ENCODE assay signal across 18 cellular contexts in genomic region chr4:88908521-88908920, GRCh38.
"Had no signal": no experiment of that assay in that cellular context is flagged by ENCODE, and none has a peak within 500 bp of the region (broad histone marks: within the 10 kb centered on the region; RNA-seq: fewer than 3 reads in every experiment).

No MANE protein-coding gene starts in this region.

- H3K4me3 ChIP-seq: gastroesophageal sphincter, lung, pancreas, right lobe of liver, stomach, thoracic aorta had no signal

- ATAC-seq: left cardiac atrium, left ventricle myocardium superior, natural killer cell, right lobe of liver had no signal

- H3K27me3 ChIP-seq: gastroesophageal sphincter, pancreas, right lobe of liver, stomach had no signal

- H3K36me3 ChIP-seq: right lobe of liver, thoracic aorta had no signal

- DNase-seq: effector memory CD4-positive, alpha-beta T cell; glutamatergic neuron; immature natural killer cell; kidney; left cardiac atrium; left ventricle myocardium superior; natural killer cell; occipital lobe; pancreas; retina; right lobe of liver; stimulated activated CD4-positive, alpha-beta T cell treated with anti-CD3 and anti-CD28 coated beads, Interleukin-2, amount 100 ng/mL, for 24 hours; stimulated activated naive CD4-positive, alpha-beta T cell; stomach; substantia nigra had no signal

- H3K9me3 ChIP-seq: pancreas, right lobe of liver, stomach, thoracic aorta had no signal

- H3K27ac ChIP-seq: gastroesophageal sphincter, pancreas, right lobe of liver, stomach, thoracic aorta had no signal

- H3K4me1 ChIP-seq: right lobe of liver had no signal
